In the genomic region with DNA sequence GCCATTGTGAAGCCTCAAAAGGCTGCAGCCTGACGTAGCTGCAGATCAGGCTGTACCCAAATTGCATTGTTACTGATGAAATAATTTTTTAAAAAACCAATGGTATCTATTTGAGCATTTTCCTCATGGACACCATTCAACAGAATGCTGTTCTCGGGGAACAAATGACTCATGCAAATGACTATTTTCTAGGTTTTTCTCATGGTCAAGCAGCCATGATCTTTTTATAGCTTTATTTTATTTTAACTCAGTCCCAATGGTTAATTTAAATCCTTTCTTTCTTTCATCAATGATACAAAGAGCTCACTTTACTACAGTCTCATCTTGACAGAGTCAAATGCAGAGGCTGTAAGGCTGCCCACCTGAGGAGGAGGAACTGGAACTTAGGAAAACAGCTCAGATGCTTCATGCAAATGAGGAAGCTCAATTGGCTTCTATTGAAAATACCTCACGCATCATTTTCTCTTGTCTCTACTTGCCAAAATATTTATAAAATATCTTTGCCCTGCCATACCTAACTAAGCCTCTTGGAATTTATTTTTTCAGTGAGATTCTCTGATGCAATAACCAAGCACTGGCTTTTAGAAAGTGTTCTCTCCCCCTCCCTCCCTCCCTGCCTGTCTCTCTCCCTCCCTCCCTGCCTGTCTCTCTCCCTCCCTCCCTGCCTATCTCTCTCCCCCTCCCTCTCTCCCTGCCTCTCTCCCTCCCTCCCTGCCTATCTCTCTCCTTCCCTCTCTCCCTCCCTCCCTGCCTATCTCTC, we compare ENCODE assay signal across 8 cellular contexts.
DNase-seq lines count a peak whose midpoint lies in the region; ATAC-seq, FAIRE-seq and TF ChIP-seq lines count a peak whose summit lies in the region.

No MANE protein-coding gene starts in this region.

- no peaks in the 10 kb centered on the region; the same call in 1 of the 2 replicates for H3K79me1 ChIP-seq in H1 (ENCODE audit: low read depth, low read length)

- H2BK120ac ChIP-seq in H1 (replicated peaks; ENCODE audit: low read depth, low read length): peak overlapping the region; percentile 24

- H2BK20ac ChIP-seq in H1 (ENCODE audit: low read length): peak overlapping the region; percentile 62

- TF ChIP-seq CTCF in H1 (IDR thresholded peaks at IDR 0.05; ENCODE audit: control extremely low read depth in 1 of 3, insufficient read depth in 1 of 3, low read depth in 1 of 3, low read length in 3 of 3): no peak
- peak; percentile 56 for TF ChIP-seq CTCF in thoracic aorta (IDR thresholded peaks at IDR 0.05)
- no peak for TF ChIP-seq CTCF in lower lobe of right lung (IDR thresholded peaks at IDR 0.05)

- no peak overlapping the region for H3K4me3 Mint-ChIP-seq in activated CD8-positive, alpha-beta T cell treated with anti-CD3 and anti-CD28 coated beads, Interleukin-2, amount 10 ng/mL, durations not matched to agents 7 days and 5 days

- DNase-seq in H1 (ENCODE audit: low read depth in 1 of 2, low spot score in 2 of 2) (no peak), thoracic aorta (ENCODE audit: low spot score) (no peak), lower lobe of right lung (no peak), NCI-H146 (lab: John Stamatoyannopoulos, UW) (no peak)
- DNase-seq in activated effector memory CD4-positive, alpha-beta T cell treated with Interleukin-2 at 50 U/mL for 16 hours: no peak
- no peak for DNase-seq in activated CD8-positive, alpha-beta T cell treated with anti-CD3 and anti-CD28 coated beads, Interleukin-2, amount 10 ng/mL, durations not matched to agents 7 days and 5 days

- no peaks in the 10 kb centered on the region for H3K9me3 Mint-ChIP-seq in activated CD8-positive, alpha-beta T cell treated with anti-CD3 and anti-CD28 coated beads, Interleukin-2, amount 10 ng/mL, durations not matched to agents 7 days and 5 days (ENCODE audit: insufficient read depth)

- H3K27ac Mint-ChIP-seq in activated CD8-positive, alpha-beta T cell treated with anti-CD3 and anti-CD28 coated beads, Interleukin-2, amount 10 ng/mL, durations not matched to agents 7 days and 5 days: no peak overlapping the region

- H4K5ac ChIP-seq in H1 (ENCODE audit: insufficient read length, low read depth, low read length): no peak overlapping the region

- no peaks in the 10 kb centered on the region for H3K27me3 ChIP-seq in H1 (replicated peaks in 1 of 4; ENCODE audit: control insufficient read depth in 3 of 4, extremely low read depth in 1 of 4, insufficient read depth in 3 of 4, low read length in 3 of 4)
- no peaks in the 10 kb centered on the region for H3K27me3 ChIP-seq in thoracic aorta (replicated peaks; ENCODE audit: insufficient read depth)
- no peaks in the 10 kb centered on the region for H3K27me3 ChIP-seq in lower lobe of right lung (ENCODE audit: low read depth)

- H3K4me1 ChIP-seq in H1 (replicated peaks in 1 of 4; ENCODE audit: control insufficient read depth in 3 of 4, insufficient read depth in 4 of 4, low read length in 3 of 4) (peaks cover 3 to 10% (median 5%) of the 10 kb centered on the region in 4 experiments; a peak in 6 of 7 replicates), thoracic aorta (ENCODE audit: control insufficient read depth in 1 of 2, low read depth in 2 of 2) (peaks cover 24 to 74% of the 10 kb centered on the region in 2 donors), lower lobe of right lung (peaks cover 11% of the 10 kb centered on the region)

- H3K27ac ChIP-seq in H1 (ENCODE audit: low read depth, low read length) (no peak overlapping the region), thoracic aorta (peak overlapping the region; percentile 78 to 86), lower lobe of right lung (no peak overlapping the region)

- H2AK5ac ChIP-seq in H1 (ENCODE audit: low read depth, low read length): 0 out of 2 replicates have a peak overlapping the region, but pooled peaks have one; percentile 85

- TF ChIP-seq POLR2A in H1 (IDR thresholded peaks at IDR 0.05; ENCODE audit: control extremely low read depth in 1 of 2, low read depth in 2 of 2, low read length in 2 of 2): no peak

- peaks cover 0 to 6% of the 10 kb centered on the region in 2 experiments; a peak in 2 of 4 replicates for H3K79me2 ChIP-seq in H1 (ENCODE audit: control insufficient read depth in 1 of 2, insufficient read depth in 2 of 2, low read length in 2 of 2)

- no peak overlapping the region; the same call in 1 of the 2 replicates for H2BK5ac ChIP-seq in H1 (ENCODE audit: low read depth, low read length)

- H3K18ac ChIP-seq in H1 (ENCODE audit: extremely low read depth, low read length): 0 out of 2 replicates have a peak overlapping the region, but pooled peaks have one; percentile 41

- H3K9me3 ChIP-seq in H1 (ENCODE audit: insufficient read depth in 2 of 2, low read depth in 1 of 2, low read length in 1 of 2): peaks cover 0 to 2% of the 10 kb centered on the region in 2 experiments; a peak in 2 of 4 replicates
- H3K9me3 ChIP-seq in thoracic aorta: no peaks in the 10 kb centered on the region
- no peaks in the 10 kb centered on the region for H3K9me3 ChIP-seq in lower lobe of right lung

- H2BK15ac ChIP-seq in H1 (ENCODE audit: low read length): no peak overlapping the region

- intact Hi-C loops in lower lobe of right lung (cut with DNase I): no loop called here

- peak overlapping the region; percentile 32 for H4K91ac ChIP-seq in H1 (replicated peaks; ENCODE audit: insufficient read length, low read length)

- H3K4me2 ChIP-seq in H1 (ENCODE audit: insufficient read depth in 1 of 2, low read depth in 2 of 2, low read length in 2 of 2): peak overlapping the region in 1 of 2 experiments; percentile 4; a peak in 1 of 4 replicates

- CTCF ChIA-PET in H1 (lab: Charles Lee; ENCODE audit: partially characterized antibody): interaction anchor here (0.7 to 1.2 kb wide), 6 partner anchors 81 to 299 kb away, joined by 3 to 4 read pairs (median 3); a partner anchor contains a TSS
- CTCF ChIA-PET in activated CD8-positive, alpha-beta T cell treated with anti-CD3 and anti-CD28 coated beads, Interleukin-2, amount 10 ng/mL, durations not matched to agents 7 days and 5 days (lab: Charles Lee): no interaction called here

- peak; percentile 13 for FAIRE-seq in H1 (lab: Jason Lieb, UNC)

- no peak for TF ChIP-seq EP300 in H1 (IDR thresholded peaks at IDR 0.05; ENCODE audit: borderline replicate concordance in 1 of 2, low read depth in 2 of 2, low read length in 2 of 2)

- no peak overlapping the region for H2AFZ ChIP-seq in H1 (ENCODE audit: low read length)

- H3K36me3 ChIP-seq in H1 (ENCODE audit: control insufficient read depth in 2 of 4, insufficient read depth in 4 of 4, low read length in 3 of 4) (peaks cover 0 to 12% (median 0%) of the 10 kb centered on the region in 4 experiments; a peak in 4 of 8 replicates), thoracic aorta (no peaks in the 10 kb centered on the region), lower lobe of right lung (no peaks in the 10 kb centered on the region)

- no peak overlapping the region; the same call in 1 of the 2 replicates for H4K8ac ChIP-seq in H1 (ENCODE audit: extremely low read depth, insufficient read depth, low read length)

- WGBS in H1 (ENCODE audit: extremely low coverage in 1 of 2, insufficient coverage in 1 of 2, insufficient read length in 1 of 2, insufficient replicate concordance in 2 of 2, low coverage in 1 of 2, low lambda C conversion rate in 2 of 2, missing lambda C conversion rate in 1 of 2), 2 experiments: 76% methylated on average over 3 of the region's 3 CpGs; no CpG with 5 or more reads in 1 of the 2 experiments

- H3K9ac ChIP-seq in H1 (replicated peaks in 1 of 4; ENCODE audit: extremely low read depth in 1 of 4, low read depth in 3 of 4, low read length in 3 of 4): no peak overlapping the region

- peaks cover 2% of the 10 kb centered on the region for H3K27me3 Mint-ChIP-seq in activated CD8-positive, alpha-beta T cell treated with anti-CD3 and anti-CD28 coated beads, Interleukin-2, amount 10 ng/mL, durations not matched to agents 7 days and 5 days (ENCODE audit: low read depth)

- H3K4me3 ChIP-seq in H1 (ENCODE audit: extremely low read depth in 1 of 4, insufficient read depth in 2 of 4, low read depth in 3 of 4, low read length in 4 of 4) (no peak overlapping the region), thoracic aorta (peak overlapping the region; percentile 38), lower lobe of right lung (no peak overlapping the region)

- no peak overlapping the region for H3K56ac ChIP-seq in H1 (replicated peaks; ENCODE audit: insufficient read length, low read depth, low read length)

- no peak overlapping the region for H2BK12ac ChIP-seq in H1 (ENCODE audit: low read depth, low read length)

- H4K20me1 ChIP-seq in H1 (replicated peaks in 1 of 2; ENCODE audit: control insufficient read depth in 1 of 2, insufficient read depth in 2 of 2, low read length in 2 of 2): no peaks in the 10 kb centered on the region

- POLR2A ChIA-PET in H1 (lab: Charles Lee; ENCODE audit: partially characterized antibody): interaction anchor here (0.7 to 1.0 kb wide), 4 partner anchors 9 to 196 kb away, joined by 3 to 5 read pairs (median 3); a partner anchor contains a TSS
- POLR2A ChIA-PET in activated CD8-positive, alpha-beta T cell treated with anti-CD3 and anti-CD28 coated beads, Interleukin-2, amount 10 ng/mL, durations not matched to agents 7 days and 5 days (lab: Charles Lee): no interaction called here

- no peak for TF ChIP-seq RAD21 in H1 (IDR thresholded peaks at IDR 0.05 in 1 of 2, conservative IDR thresholded peaks at IDR 0.05 in 1 of 2; ENCODE audit: low read depth in 2 of 2, low read length in 2 of 2)

- no peak overlapping the region for H3K23ac ChIP-seq in H1 (ENCODE audit: insufficient read length)

- no peaks in the 10 kb centered on the region for H3K4me1 Mint-ChIP-seq in activated CD8-positive, alpha-beta T cell treated with anti-CD3 and anti-CD28 coated beads, Interleukin-2, amount 10 ng/mL, durations not matched to agents 7 days and 5 days (ENCODE audit: low read depth)

- H3K23me2 ChIP-seq in H1 (ENCODE audit: low read depth, low read length): no peaks in the 10 kb centered on the region

- H3K4ac ChIP-seq in H1 (replicated peaks; ENCODE audit: insufficient read length, low read depth, low read length): no peak overlapping the region

- peak; percentile 49 for ATAC-seq in GM19463 (IDR thresholded peaks at IDR 0.05; ENCODE audit: unreplicated experiment)
- peak; percentile 41 for ATAC-seq in HG03280 (IDR thresholded peaks at IDR 0.05; ENCODE audit: unreplicated experiment)
- peak; percentile 59 for ATAC-seq in thoracic aorta (ENCODE audit: insufficient number of reproducible peaks, low FRiP score, low read depth)
- no peak for ATAC-seq in activated CD8-positive, alpha-beta T cell treated with anti-CD3 and anti-CD28 coated beads, Interleukin-2, amount 10 ng/mL, durations not matched to agents 7 days and 5 days
- no peak for ATAC-seq in lower lobe of right lung

- no peaks in the 10 kb centered on the region for H3K36me3 Mint-ChIP-seq in activated CD8-positive, alpha-beta T cell treated with anti-CD3 and anti-CD28 coated beads, Interleukin-2, amount 10 ng/mL, durations not matched to agents 7 days and 5 days (ENCODE audit: low read depth)

- H3K14ac ChIP-seq in H1 (ENCODE audit: insufficient read length): no peak overlapping the region

TF ChIP-seq in H1, 55 proteins besides CTCF, POLR2A, EP300 and RAD21 (continues in another document):
- TF ChIP-seq BACH1 (IDR thresholded peaks at IDR 0.05; ENCODE audit: low read length) (no peak), JUND (IDR thresholded peaks at IDR 0.05; ENCODE audit: low read length) (no peak), KDM4A (IDR thresholded peaks at IDR 0.05; ENCODE audit: low read depth, low read length, severe bottlenecking) (no peak), ASH2L (IDR thresholded peaks at IDR 0.05; ENCODE audit: low read length) (no peak)

Comparison
In these comparisons a context has a peak if more than half of its experiments do, and no peak if none do; other contexts are left out.
1. ATAC-seq: peak in GM19463 (single experiment), HG03280 (single experiment) and thoracic aorta (single experiment); none in activated CD8-positive, alpha-beta T cell treated with anti-CD3 and anti-CD28 coated beads, Interleukin-2, amount 10 ng/mL, durations not matched to agents 7 days and 5 days (single experiment) and lower lobe of right lung (0 of 2).
2. H3K27ac ChIP-seq: peak in thoracic aorta (2 of 2); none in H1 (single experiment) and lower lobe of right lung (single experiment).